Comparison of ENCODE assay signal across 8 cellular contexts in the genomic region with DNA sequence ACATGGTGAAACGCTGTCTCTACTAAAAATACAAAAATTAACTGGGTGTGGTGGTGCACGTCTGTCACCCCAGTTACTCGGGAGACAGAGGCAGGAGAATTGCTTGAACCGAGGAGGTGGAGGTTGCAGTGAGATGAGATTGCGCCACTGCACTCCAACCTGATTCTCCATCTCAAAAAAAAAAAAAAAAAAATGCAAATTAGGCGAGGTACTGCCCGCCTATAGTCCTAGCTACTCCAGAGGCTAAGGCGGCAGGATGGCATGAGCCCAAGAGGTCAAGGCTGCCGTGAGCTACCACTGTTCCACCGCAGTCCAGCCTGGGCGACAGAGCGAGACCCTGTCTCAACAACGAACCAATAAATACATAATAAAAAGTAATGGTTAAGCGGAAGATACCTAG. TPM values are rescaled to one million over a fixed set of nuclear protein-coding genes. Genes with fewer than 3 reads are reported as not detected.
A peak's percentile ranks its signal among the peaks of the same experiment; 100 is the strongest.
DNase-seq lines count a peak whose midpoint lies in the region; ATAC-seq and TF ChIP-seq lines count a peak whose summit lies in the region.

No MANE protein-coding gene starts in this region.

- no peak for ATAC-seq in Right ventricle myocardium superior (ENCODE audit: poor library complexity)

- H3K27me3 ChIP-seq in left ventricle myocardium inferior (ENCODE audit: low read depth): no peaks in the 10 kb centered on the region
- no peaks in the 10 kb centered on the region for H3K27me3 ChIP-seq in vagina

- intact Hi-C loops in left ventricle myocardium inferior (cut with micrococcal nuclease): no loop called here
- intact Hi-C loops in Right ventricle myocardium superior (cut with DNase I): no loop called here
- intact Hi-C loops in activated T-helper 1 cell treated with anti-CD3 and anti-CD28 coated beads, Interleukin-12 subunit alpha, Interleukin-12 subunit beta, Interleukin-2, Interleukin-4 antibody, amounts not matched to agents 30 ng/mL and 10 ng/mL and 1 ng/mL, durations not matched to agents 14 hours and 24 hours and 36 hours (cut with micrococcal nuclease): loop anchor here (10.0 kb wide), 1 partner anchor 488 kb away; the partner anchor contains the start of genes BUD23 and DNAJC30
- intact Hi-C loops in vagina (cut with DNase I): loop anchor here (10.0 kb wide), 1 partner anchor 88 kb away; the partner anchor contains the start of gene LIMK1

- H3K9me3 Mint-ChIP-seq in activated T-helper 1 cell treated with anti-CD3 and anti-CD28 coated beads, Interleukin-12 subunit alpha, Interleukin-12 subunit beta, Interleukin-2, Interleukin-4 antibody, amounts not matched to agents 30 ng/mL and 10 ng/mL and 1 ng/mL, durations not matched to agents 14 hours and 24 hours and 36 hours: no peaks in the 10 kb centered on the region

- DNase-seq in left ventricle myocardium inferior (no peak), Right ventricle myocardium superior (no peak), kidney tubule cell (ENCODE audit: low spot score) (peak; percentile 45), vagina (ENCODE audit: extremely low spot score in 2 of 2) (no peak), GDM1 (lab: John Stamatoyannopoulos, UW) (no peak), NCI-H446 (lab: John Stamatoyannopoulos, UW) (no peak)
- DNase-seq in activated T-helper 1 cell treated with anti-CD3 and anti-CD28 coated beads, Interleukin-12 subunit alpha, Interleukin-12 subunit beta, Interleukin-2, Interleukin-4 antibody, amounts not matched to agents 30 ng/mL and 10 ng/mL and 1 ng/mL, durations not matched to agents 14 hours and 24 hours and 36 hours (ENCODE audit: low spot score): no peak
- DNase-seq in stimulated activated CD4-positive, alpha-beta T cell treated with anti-CD3 and anti-CD28 coated beads, Interleukin-1b, Interleukin-23, amount 100 ng/mL, for 48 hours: no peak

- H3K4me3 ChIP-seq in left ventricle myocardium inferior: peak overlapping the region; percentile 96
- H3K4me3 ChIP-seq in vagina: peak overlapping the region; percentile 60 to 91

- TF ChIP-seq CTCF in left ventricle myocardium inferior (IDR thresholded peaks at IDR 0.05; ENCODE audit: borderline replicate concordance) (no peak), vagina (IDR thresholded peaks at IDR 0.05) (no peak)

- peaks cover 3% of the 10 kb centered on the region for H3K27me3 Mint-ChIP-seq in activated T-helper 1 cell treated with anti-CD3 and anti-CD28 coated beads, Interleukin-12 subunit alpha, Interleukin-12 subunit beta, Interleukin-2, Interleukin-4 antibody, amounts not matched to agents 30 ng/mL and 10 ng/mL and 1 ng/mL, durations not matched to agents 14 hours and 24 hours and 36 hours (ENCODE audit: insufficient read depth)

- H3K9me3 ChIP-seq in left ventricle myocardium inferior (replicated peaks): no peaks in the 10 kb centered on the region
- H3K9me3 ChIP-seq in vagina: no peaks in the 10 kb centered on the region

- H3K4me1 Mint-ChIP-seq in activated T-helper 1 cell treated with anti-CD3 and anti-CD28 coated beads, Interleukin-12 subunit alpha, Interleukin-12 subunit beta, Interleukin-2, Interleukin-4 antibody, amounts not matched to agents 30 ng/mL and 10 ng/mL and 1 ng/mL, durations not matched to agents 14 hours and 24 hours and 36 hours (ENCODE audit: low read depth): peaks cover 39% of the 10 kb centered on the region

- H3K36me3 Mint-ChIP-seq in activated T-helper 1 cell treated with anti-CD3 and anti-CD28 coated beads, Interleukin-12 subunit alpha, Interleukin-12 subunit beta, Interleukin-2, Interleukin-4 antibody, amounts not matched to agents 30 ng/mL and 10 ng/mL and 1 ng/mL, durations not matched to agents 14 hours and 24 hours and 36 hours (ENCODE audit: low read depth): peaks cover 18% of the 10 kb centered on the region

- H3K27ac ChIP-seq in left ventricle myocardium inferior (replicated peaks) (peak overlapping the region; percentile 98), vagina (peak overlapping the region; percentile 96)

- H3K27ac Mint-ChIP-seq in activated T-helper 1 cell treated with anti-CD3 and anti-CD28 coated beads, Interleukin-12 subunit alpha, Interleukin-12 subunit beta, Interleukin-2, Interleukin-4 antibody, amounts not matched to agents 30 ng/mL and 10 ng/mL and 1 ng/mL, durations not matched to agents 14 hours and 24 hours and 36 hours: peak overlapping the region; percentile 84

- H3K4me3 Mint-ChIP-seq in activated T-helper 1 cell treated with anti-CD3 and anti-CD28 coated beads, Interleukin-12 subunit alpha, Interleukin-12 subunit beta, Interleukin-2, Interleukin-4 antibody, amounts not matched to agents 30 ng/mL and 10 ng/mL and 1 ng/mL, durations not matched to agents 14 hours and 24 hours and 36 hours: peak overlapping the region; percentile 89

- H3K4me1 ChIP-seq in left ventricle myocardium inferior (peaks cover 53% of the 10 kb centered on the region), vagina (peaks cover 48% of the 10 kb centered on the region)

- no peak for TF ChIP-seq POLR2A in vagina (IDR thresholded peaks at IDR 0.05)

- H3K36me3 ChIP-seq in left ventricle myocardium inferior: peaks cover 5% of the 10 kb centered on the region
- no peaks in the 10 kb centered on the region for H3K36me3 ChIP-seq in vagina

RNA-seq across cellular contexts. Expression of gene EIF4H, which starts 1.1 kb away (rescaled TPM):
- total RNA-seq in left ventricle myocardium inferior (159 TPM), Right ventricle myocardium superior (166 TPM), vagina (139 TPM)
- 343 and 355 TPM in 2 replicates for total RNA-seq in activated T-helper 1 cell treated with anti-CD3 and anti-CD28 coated beads, Interleukin-12 subunit alpha, Interleukin-12 subunit beta, Interleukin-2, Interleukin-4 antibody, amounts not matched to agents 30 ng/mL and 10 ng/mL and 1 ng/mL, durations not matched to agents 14 hours and 24 hours and 36 hours

RNA-seq across cellular contexts. Expression of gene LAT2, which starts 36.7 kb away (rescaled TPM):
- total RNA-seq in left ventricle myocardium inferior (2.4 TPM), Right ventricle myocardium superior (2.2 TPM), vagina (4.2 TPM)
- 15.5 and 18.3 TPM in 2 replicates for total RNA-seq in activated T-helper 1 cell treated with anti-CD3 and anti-CD28 coated beads, Interleukin-12 subunit alpha, Interleukin-12 subunit beta, Interleukin-2, Interleukin-4 antibody, amounts not matched to agents 30 ng/mL and 10 ng/mL and 1 ng/mL, durations not matched to agents 14 hours and 24 hours and 36 hours

Comparison
In these comparisons a context has a peak if more than half of its experiments do, and no peak if none do; other contexts are left out.
1. intact Hi-C loops: an anchor here in activated T-helper 1 cell treated with anti-CD3 and anti-CD28 coated beads, Interleukin-12 subunit alpha, Interleukin-12 subunit beta, Interleukin-2, Interleukin-4 antibody, amounts not matched to agents 30 ng/mL and 10 ng/mL and 1 ng/mL, durations not matched to agents 14 hours and 24 hours and 36 hours (10.0 kb wide) and vagina (10.0 kb wide); none called in left ventricle myocardium inferior and Right ventricle myocardium superior.